Comparison of ENCODE assay signal across 1 cellular context in the genomic region with DNA sequence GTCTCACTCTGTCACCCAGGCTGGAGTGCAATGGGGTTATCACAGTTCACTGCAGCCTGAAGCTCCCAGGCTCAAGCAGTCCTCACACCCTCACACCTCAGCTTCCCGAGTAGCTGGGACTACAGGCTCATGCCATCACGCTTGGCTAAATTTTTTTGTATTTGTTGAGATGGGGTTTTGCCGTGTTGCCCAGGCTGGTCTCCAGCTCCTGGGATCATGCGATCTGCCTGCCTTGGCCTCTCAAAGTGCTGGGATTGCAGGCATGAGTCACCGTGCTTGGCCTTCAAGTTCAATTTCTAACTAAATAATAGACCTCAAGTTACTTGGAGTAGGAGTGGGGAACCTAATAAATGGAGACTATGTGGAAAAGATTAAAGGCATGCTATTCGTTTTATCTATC.
A peak's percentile ranks its signal among the peaks of the same experiment; 100 is the strongest.
TF ChIP-seq lines count a peak whose summit lies in the region.

No MANE protein-coding gene starts in this region.

TF ChIP-seq in SK-N-SH, 30 proteins besides CTCF, POLR2A, EP300 and RAD21:
- TF ChIP-seq RCOR1 (IDR thresholded peaks at IDR 0.05; ENCODE audit: low read length), result no peak
- TF ChIP-seq, protein P1, sequence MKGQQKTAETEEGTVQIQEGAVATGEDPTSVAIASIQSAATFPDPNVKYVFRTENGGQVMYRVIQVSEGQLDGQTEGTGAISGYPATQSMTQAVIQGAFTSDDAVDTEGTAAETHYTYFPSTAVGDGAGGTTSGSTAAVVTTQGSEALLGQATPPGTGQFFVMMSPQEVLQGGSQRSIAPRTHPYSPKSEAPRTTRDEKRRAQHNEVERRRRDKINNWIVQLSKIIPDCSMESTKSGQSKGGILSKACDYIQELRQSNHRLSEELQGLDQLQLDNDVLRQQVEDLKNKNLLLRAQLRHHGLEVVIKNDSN (IDR thresholded peaks at IDR 0.05; ENCODE audit: borderline replicate concordance, low read depth), result no peak
- no peak for TF ChIP-seq ZBTB33 (IDR thresholded peaks at IDR 0.05; ENCODE audit: borderline replicate concordance, low read depth)
- peak; percentile 68 for TF ChIP-seq JUND (IDR thresholded peaks at IDR 0.05)
- TF ChIP-seq, protein P2, sequence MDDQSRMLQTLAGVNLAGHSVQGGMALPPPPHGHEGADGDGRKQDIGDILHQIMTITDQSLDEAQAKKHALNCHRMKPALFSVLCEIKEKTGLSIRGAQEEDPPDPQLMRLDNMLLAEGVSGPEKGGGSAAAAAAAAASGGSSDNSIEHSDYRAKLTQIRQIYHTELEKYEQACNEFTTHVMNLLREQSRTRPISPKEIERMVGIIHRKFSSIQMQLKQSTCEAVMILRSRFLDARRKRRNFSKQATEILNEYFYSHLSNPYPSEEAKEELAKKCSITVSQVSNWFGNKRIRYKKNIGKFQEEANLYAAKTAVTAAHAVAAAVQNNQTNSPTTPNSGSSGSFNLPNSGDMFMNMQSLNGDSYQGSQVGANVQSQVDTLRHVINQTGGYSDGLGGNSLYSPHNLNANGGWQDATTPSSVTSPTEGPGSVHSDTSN (IDR thresholded peaks at IDR 0.05), result peak; percentile 52; the same call in 1 of the 2 replicates
- no peak for TF ChIP-seq RFX5 (IDR thresholded peaks at IDR 0.05; ENCODE audit: low read length)
- TF ChIP-seq FOSL2 (IDR thresholded peaks at IDR 0.05; ENCODE audit: borderline replicate concordance, low read depth), result peak; percentile 69; the same call in 1 of the 2 replicates
- TF ChIP-seq TCF12 (IDR thresholded peaks at IDR 0.05), result 0 out of 2 replicates have a peak, but pooled peaks have one; percentile 17
- TF ChIP-seq EZH2phosphoT487 (IDR thresholded peaks at IDR 0.05; ENCODE audit: borderline replicate concordance, low read depth), result no peak
- no peak for TF ChIP-seq TAF1 (IDR thresholded peaks at IDR 0.05; ENCODE audit: borderline replicate concordance, low read depth, low read length)
